Comparison of ENCODE assay signal across 8 cellular contexts in genomic region chr12:113462117-113462774, GRCh38. TPM values are rescaled to one million over a fixed set of nuclear protein-coding genes. Genes with fewer than 3 reads are reported as not detected.
DNase-seq lines count a peak whose midpoint lies in the region; ATAC-seq and TF ChIP-seq lines count a peak whose summit lies in the region.

No MANE protein-coding gene starts in this region.

- H3K9me3 ChIP-seq in CD4-positive, alpha-beta memory T cell (ENCODE audit: control insufficient read depth in 1 of 2, low read length in 2 of 2), result no peaks in the 10 kb centered on the region

- CTCF ChIA-PET in CD4-positive, alpha-beta memory T cell (lab: Charles Lee; ENCODE audit: partially characterized antibody), result interaction anchor here (1.7 kb wide), 1 partner anchor 1046 kb away, joined by 4 read pairs; no protein-coding TSS in a partner anchor

- H3K27me3 ChIP-seq in CD4-positive, alpha-beta memory T cell (ENCODE audit: insufficient read depth, low read length), result peaks cover 24% of the 10 kb centered on the region

- intact Hi-C loops in CD4-positive, alpha-beta memory T cell (cut with micrococcal nuclease), result loop anchor here (5.0 kb wide), 1 partner anchor 1045 kb away; no protein-coding TSS in a partner anchor

- H3K27ac ChIP-seq in CD4-positive, alpha-beta memory T cell (ENCODE audit: low read depth, low read length), result no peak overlapping the region

- H3K4me3 ChIP-seq in CD4-positive, alpha-beta memory T cell (ENCODE audit: low read length in 2 of 2), result no peak overlapping the region
- H3K4me3 ChIP-seq in epithelial cell of esophagus (ENCODE audit: low read length), result peak overlapping the region; percentile 25

- H3K27me3 Mint-ChIP-seq in CD4-positive, alpha-beta memory T cell, result peaks cover 42 to 52% of the 10 kb centered on the region in 2 donors

- peak overlapping the region; percentile 77 to 95 (median 85) for H3K4me3 Mint-ChIP-seq in CD4-positive, alpha-beta memory T cell

- no peaks in the 10 kb centered on the region for H3K36me3 ChIP-seq in CD4-positive, alpha-beta memory T cell (ENCODE audit: insufficient read depth, low read length)

- H3K4me1 Mint-ChIP-seq in CD4-positive, alpha-beta memory T cell, result peaks cover 17 to 38% (median 25%) of the 10 kb centered on the region in 4 donors

- peak; percentile 93 for TF ChIP-seq CTCF in epithelial cell of esophagus (IDR thresholded peaks at IDR 0.05; ENCODE audit: insufficient read depth, low read depth, low read length, missing control alignments)

- H3K4me1 ChIP-seq in CD4-positive, alpha-beta memory T cell (ENCODE audit: insufficient read depth, low read length), result peaks cover 32% of the 10 kb centered on the region

- H3K36me3 Mint-ChIP-seq in CD4-positive, alpha-beta memory T cell, result peaks cover 0 to 2% of the 10 kb centered on the region in 2 donors

- POLR2A ChIA-PET in CD4-positive, alpha-beta memory T cell (lab: Charles Lee; ENCODE audit: partially characterized antibody), result no interaction called here

- H3K27ac Mint-ChIP-seq in CD4-positive, alpha-beta memory T cell, result peak overlapping the region in 1 of 7 donors; percentile 58

- ATAC-seq in HG03025 (IDR thresholded peaks at IDR 0.05; ENCODE audit: low FRiP score, unreplicated experiment), result no peak

- peak in 4 of 5 donors; percentile 53 to 59 (median 55) for DNase-seq in CD4-positive, alpha-beta memory T cell
- DNase-seq in HK-2 (ENCODE audit: unreplicated experiment) (peak; percentile 85), NOMO-1 treated with DMSO at 0.1 percent for 48 hours (lab: John Stamatoyannopoulos, UW; ENCODE audit: unreplicated experiment) (peak; percentile 62), epithelial cell of esophagus (ENCODE audit: low read depth) (peak; percentile 76), myocyte (ENCODE audit: low read depth) (peak; percentile 87)
- peak; percentile 26 for DNase-seq in activated CD8-positive, alpha-beta memory T cell treated with anti-CD3 and anti-CD28 coated beads, Interleukin-2, amount 50 U/mL, for 24 hours (ENCODE audit: extremely low read depth)
- DNase-seq in stimulated activated CD8-positive, alpha-beta memory T cell treated with anti-CD3 and anti-CD28 coated beads, Interleukin-7, amount 100 ng/mL, for 4 hours (ENCODE audit: low read depth in 2 of 2), result peak; percentile 12 to 45

- peaks cover 0 to 5% (median 0%) of the 10 kb centered on the region in 8 donors for H3K9me3 Mint-ChIP-seq in CD4-positive, alpha-beta memory T cell

RNA-seq across cellular contexts. Expression of gene LHX5, which starts 9.4 kb away (rescaled TPM):
- total RNA-seq in CD4-positive, alpha-beta memory T cell, result not detected
- not detected for polyA plus RNA-seq in CD4-positive, alpha-beta memory T cell
- total RNA-seq in myocyte, result not detected in 2 replicates
- polyA plus RNA-seq in myocyte (2012), result not detected

RNA-seq across cellular contexts. Expression of gene SDSL, which starts 40.1 kb away (rescaled TPM):
- 1 to 10 TPM in 1 of 2 experiments, under 1 TPM in 1; 0.67 to 1.1 TPM for total RNA-seq in CD4-positive, alpha-beta memory T cell
- not detected for polyA plus RNA-seq in CD4-positive, alpha-beta memory T cell
- 2.8 and 7.3 TPM in 2 replicates for total RNA-seq in myocyte
- polyA plus RNA-seq in myocyte (2012), result 16.6 TPM

RNA-seq across cellular contexts. Expression of gene SDS, which starts 58.6 kb away (rescaled TPM):
- 1 to 10 TPM; 1.4 to 1.5 TPM for total RNA-seq in CD4-positive, alpha-beta memory T cell
- not detected for polyA plus RNA-seq in CD4-positive, alpha-beta memory T cell
- not detected in 2 replicates for total RNA-seq in myocyte
- polyA plus RNA-seq in myocyte (2012), result 0.05 TPM

Comparison
In these comparisons a context has a peak if more than half of its experiments do, and no peak if none do; other contexts are left out.
1. DNase-seq: peak in every context shown above with its lines; median percentile 87 in myocyte; 85 in HK-2; 76 in epithelial cell of esophagus; 62 in NOMO-1 treated with DMSO at 0.1 percent for 48 hours; 55 in CD4-positive, alpha-beta memory T cell; 28 in stimulated activated CD8-positive, alpha-beta memory T cell treated with anti-CD3 and anti-CD28 coated beads, Interleukin-7, amount 100 ng/mL, for 4 hours; 26 in activated CD8-positive, alpha-beta memory T cell treated with anti-CD3 and anti-CD28 coated beads, Interleukin-2, amount 50 U/mL, for 24 hours.